In genomic region chr2:38386831-38387230, GRCh38 we compare ENCODE assay signal across 23 cellular contexts.
"Had no signal": no experiment of that assay in that cellular context is flagged by ENCODE, and none has a peak within 500 bp of the region (broad histone marks: within the 10 kb centered on the region; RNA-seq: fewer than 3 reads in every experiment).

No MANE protein-coding gene starts in this region.

- ATAC-seq: activated CD8-positive, alpha-beta memory T cell treated with anti-CD3 and anti-CD28 coated beads, Interleukin-2, amount 10 ng/mL, durations not matched to agents 7 days and 5 days; T-helper 17 cell; WTC11 had no signal

- H3K27me3 Mint-ChIP-seq: activated naive CD8-positive, alpha-beta T cell treated with anti-CD3 and anti-CD28 coated beads for 36 hours had no signal

- H3K4me3 Mint-ChIP-seq: activated CD8-positive, alpha-beta memory T cell treated with anti-CD3 and anti-CD28 coated beads, Interleukin-2, amount 10 ng/mL, durations not matched to agents 7 days and 5 days; activated naive CD8-positive, alpha-beta T cell treated with anti-CD3 and anti-CD28 coated beads for 36 hours; activated T-cell treated with anti-CD3 and anti-CD28 coated beads, Interleukin-2, amount 50 U/mL, for 24 hours; activated T-helper 1 cell treated with anti-CD3 and anti-CD28 coated beads, Interleukin-12 subunit alpha, Interleukin-12 subunit beta, Interleukin-2, Interleukin-4 antibody, amounts not matched to agents 30 ng/mL and 10 ng/mL and 1 ng/mL, durations not matched to agents 14 hours and 24 hours and 36 hours; WTC11 had no signal

- DNase-seq: activated CD4-positive, alpha-beta T cell treated with anti-CD3 and anti-CD28 coated beads for 48 hours; activated CD4-positive, alpha-beta T cell treated with anti-CD3 and anti-CD28 coated beads, Interleukin-2, amount 50 U/mL, for 48 hours; activated CD4-positive, CD25-positive, alpha-beta regulatory T cell treated with anti-CD3 and anti-CD28 coated beads, Interleukin-2, amount 50 U/mL, for 72 hours; activated CD8-positive, alpha-beta memory T cell treated with anti-CD3 and anti-CD28 coated beads, Interleukin-2, amount 10 ng/mL, durations not matched to agents 7 days and 5 days; activated effector memory CD4-positive, alpha-beta T cell treated with anti-CD3 and anti-CD28 coated beads, Interleukin-2, amount 50 U/mL, for 16 hours; activated naive CD4-positive, alpha-beta T cell treated with Interleukin-2 at 50 U/mL for 16 hours; activated naive CD8-positive, alpha-beta T cell treated with anti-CD3 and anti-CD28 coated beads for 36 hours; activated T-cell treated with anti-CD3 and anti-CD28 coated beads, Interleukin-2, amount 50 U/mL, for 24 hours; brain microvascular endothelial cell; NCI-H1092; NCI-H1417; NCI-H1930; NCI-H2107; NCI-H2171 treated with DMSO at 0.1 percent for 48 hours; NCI-H226; NCI-H526 treated with DMSO at 0.1 percent for 48 hours; NCI-H82; Peyer's patch; SHP77; T-helper 17 cell; T-helper 9 cell had no signal

- H3K9me3 Mint-ChIP-seq: activated naive CD8-positive, alpha-beta T cell treated with anti-CD3 and anti-CD28 coated beads for 36 hours; activated T-cell treated with anti-CD3 and anti-CD28 coated beads, Interleukin-2, amount 50 U/mL, for 24 hours; activated T-helper 1 cell treated with anti-CD3 and anti-CD28 coated beads, Interleukin-12 subunit alpha, Interleukin-12 subunit beta, Interleukin-2, Interleukin-4 antibody, amounts not matched to agents 30 ng/mL and 10 ng/mL and 1 ng/mL, durations not matched to agents 14 hours and 24 hours and 36 hours; WTC11 had no signal

- H3K27ac Mint-ChIP-seq: activated CD8-positive, alpha-beta memory T cell treated with anti-CD3 and anti-CD28 coated beads, Interleukin-2, amount 10 ng/mL, durations not matched to agents 7 days and 5 days; activated naive CD8-positive, alpha-beta T cell treated with anti-CD3 and anti-CD28 coated beads for 36 hours; activated T-cell treated with anti-CD3 and anti-CD28 coated beads, Interleukin-2, amount 50 U/mL, for 24 hours; activated T-helper 1 cell treated with anti-CD3 and anti-CD28 coated beads, Interleukin-12 subunit alpha, Interleukin-12 subunit beta, Interleukin-2, Interleukin-4 antibody, amounts not matched to agents 30 ng/mL and 10 ng/mL and 1 ng/mL, durations not matched to agents 14 hours and 24 hours and 36 hours; WTC11 had no signal

- H3K36me3 Mint-ChIP-seq: activated CD8-positive, alpha-beta memory T cell treated with anti-CD3 and anti-CD28 coated beads, Interleukin-2, amount 10 ng/mL, durations not matched to agents 7 days and 5 days; activated naive CD8-positive, alpha-beta T cell treated with anti-CD3 and anti-CD28 coated beads for 36 hours; WTC11 had no signal
